In genomic region chr9:113011911-113012381, GRCh38 we compare ENCODE assay signal across 8 cellular contexts. TPM values are rescaled to one million over a fixed set of nuclear protein-coding genes. Genes with fewer than 3 reads are reported as not detected.
DNase-seq lines count a peak whose midpoint lies in the region; ATAC-seq and TF ChIP-seq lines count a peak whose summit lies in the region.

ZNF883 (minus strand) TSS chr9:113012192.

- peaks cover 5% of the 10 kb centered on the region for H3K4me1 Mint-ChIP-seq in activated T-cell treated with anti-CD3 and anti-CD28 coated beads, Interleukin-2, amount 50 U/mL, for 72 hours (ENCODE audit: low read depth)
- H3K4me1 Mint-ChIP-seq in nephron progenitor cell, result peaks cover 5% of the 10 kb centered on the region

- H3K4me3 ChIP-seq in suprapubic skin, result peak within 1 kb of the TSS; percentile 18

- H3K36me3 Mint-ChIP-seq in activated T-cell treated with anti-CD3 and anti-CD28 coated beads, Interleukin-2, amount 50 U/mL, for 72 hours (ENCODE audit: insufficient read depth in 2 of 2), result peaks cover 4 to 10% of the 10 kb centered on the region in 2 donors
- H3K36me3 Mint-ChIP-seq in nephron progenitor cell (ENCODE audit: low read depth), result peaks cover 48% of the 10 kb centered on the region

- TF ChIP-seq POLR2A in suprapubic skin (IDR thresholded peaks at IDR 0.05), result no peak

- H3K36me3 ChIP-seq in suprapubic skin, result no peaks in the 10 kb centered on the region

- H3K4me1 ChIP-seq in suprapubic skin, result no peaks in the 10 kb centered on the region

- peaks cover 6% of the 10 kb centered on the region for H3K27me3 ChIP-seq in suprapubic skin

- peaks cover 26% of the 10 kb centered on the region for H3K27me3 Mint-ChIP-seq in activated T-cell treated with anti-CD3 and anti-CD28 coated beads, Interleukin-2, amount 50 U/mL, for 72 hours (ENCODE audit: low read depth)
- peaks cover 7% of the 10 kb centered on the region for H3K27me3 Mint-ChIP-seq in nephron progenitor cell (ENCODE audit: low read depth, poor library complexity)

- TF ChIP-seq CTCF in nephron progenitor cell (IDR thresholded peaks at IDR 0.05), result no peak
- no peak for TF ChIP-seq CTCF in suprapubic skin (IDR thresholded peaks at IDR 0.05)

- TF ChIP-seq EP300 in suprapubic skin (IDR thresholded peaks at IDR 0.05), result no peak

- H3K9me3 Mint-ChIP-seq in activated T-cell treated with anti-CD3 and anti-CD28 coated beads, Interleukin-2, amount 50 U/mL, for 72 hours, result peaks cover 13 to 14% of the 10 kb centered on the region in 2 donors
- H3K9me3 Mint-ChIP-seq in nephron progenitor cell, result peaks cover 88% of the 10 kb centered on the region

- peak in 1 of 2 donors; percentile 50 for ATAC-seq in activated T-cell treated with anti-CD3 and anti-CD28 coated beads, Interleukin-2, amount 50 U/mL, for 72 hours (replicated peaks in 1 of 2)
- ATAC-seq in HG03175 (IDR thresholded peaks at IDR 0.05; ENCODE audit: unreplicated experiment) (no peak), GM21390 (IDR thresholded peaks at IDR 0.05; ENCODE audit: unreplicated experiment) (no peak)

- 5% methylated on average over 29 of the region's 30 CpGs for WGBS in suprapubic skin

- no peak within 1 kb of the TSS for H3K27ac ChIP-seq in suprapubic skin

- peak within 1 kb of the TSS; percentile 71 to 79 for H3K4me3 Mint-ChIP-seq in activated T-cell treated with anti-CD3 and anti-CD28 coated beads, Interleukin-2, amount 50 U/mL, for 72 hours
- H3K4me3 Mint-ChIP-seq in nephron progenitor cell, result peak within 1 kb of the TSS; percentile 88

- H3K9me3 ChIP-seq in suprapubic skin, result peaks cover 16% of the 10 kb centered on the region

- no peak within 1 kb of the TSS for H3K27ac Mint-ChIP-seq in activated T-cell treated with anti-CD3 and anti-CD28 coated beads, Interleukin-2, amount 50 U/mL, for 72 hours
- no peak within 1 kb of the TSS for H3K27ac Mint-ChIP-seq in nephron progenitor cell

- peak; percentile 77 for DNase-seq in COLO668 (lab: John Stamatoyannopoulos, UW; ENCODE audit: unreplicated experiment)
- DNase-seq in NCI-H187 (lab: John Stamatoyannopoulos, UW), result peak; percentile 7
- peak; percentile 23 for DNase-seq in activated T-cell treated with anti-CD3 and anti-CD28 coated beads, Interleukin-2, amount 50 U/mL, for 72 hours
- DNase-seq in fibroblast of the conjunctiva (ENCODE audit: low read depth), result peak; percentile 60
- DNase-seq in nephron progenitor cell, result peak; percentile 42
- no peak for DNase-seq in suprapubic skin (ENCODE audit: low spot score in 2 of 2)

RNA-seq across cellular contexts. Expression of gene ZNF883, which starts in this region (rescaled TPM):
- under 1 TPM; 0.49 to 0.89 TPM for total RNA-seq in activated T-cell treated with anti-CD3 and anti-CD28 coated beads, Interleukin-2, amount 50 U/mL, for 72 hours
- total RNA-seq in suprapubic skin, result 1 to 10 TPM in 1 of 4 donors, under 1 TPM in 2, not detected in 1; 0.31 to 2.9 (median 0.97) TPM

Comparison
In these comparisons a context has a peak if more than half of its experiments do, and no peak if none do; other contexts are left out.
1. Peak in DNase-seq in activated T-cell treated with anti-CD3 and anti-CD28 coated beads, Interleukin-2, amount 50 U/mL, for 72 hours; RNA of the gene not detected or under 1 TPM.
2. DNase-seq: peak in COLO668 (single experiment), NCI-H187 (2 of 2), fibroblast of the conjunctiva (single experiment) and nephron progenitor cell (single experiment); none in suprapubic skin (0 of 2).